Comparison of ENCODE assay signal across 9 cellular contexts in the genomic region with DNA sequence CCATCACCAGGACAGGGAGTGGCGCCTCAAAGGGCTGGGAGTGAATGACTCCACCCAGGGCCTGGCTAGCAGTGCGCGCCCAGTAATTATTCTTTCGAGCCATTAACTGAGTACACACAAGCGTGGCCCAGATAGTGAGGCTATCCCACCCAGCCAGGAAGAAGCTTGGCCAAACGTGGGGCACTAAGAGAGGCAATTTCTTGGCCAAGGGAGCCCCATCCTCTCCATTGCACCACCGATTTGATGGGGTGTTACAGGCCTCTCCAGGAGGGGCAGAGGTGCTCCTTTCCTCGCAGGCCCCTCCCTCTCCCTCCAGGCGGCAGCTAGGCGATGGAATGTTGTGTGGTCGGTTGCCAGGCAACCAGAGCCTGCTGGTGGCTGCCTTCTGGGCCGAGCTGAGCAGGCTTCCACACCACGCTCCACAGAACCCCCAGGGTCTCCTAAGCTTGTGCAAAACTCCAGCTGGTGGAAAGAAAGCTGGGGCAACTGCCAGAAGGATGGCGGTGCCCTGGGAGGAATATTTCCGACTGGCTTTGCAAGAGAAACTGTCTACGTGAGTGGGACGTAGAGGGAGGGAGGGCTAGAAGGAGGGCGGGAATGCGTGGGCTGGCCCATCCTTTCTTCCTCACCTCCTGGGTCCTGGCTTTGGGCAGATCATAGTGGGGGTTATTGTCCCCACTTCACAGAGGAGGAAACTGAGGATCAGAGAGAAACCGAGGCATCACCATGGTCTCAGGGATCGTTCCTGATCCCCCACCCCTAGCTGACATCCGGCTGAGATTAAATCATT. TPM values are rescaled to one million over a fixed set of nuclear protein-coding genes. Genes with fewer than 3 reads are reported as not detected.
DNase-seq lines count a peak whose midpoint lies in the region; ATAC-seq and TF ChIP-seq lines count a peak whose summit lies in the region.
"Had no signal": no experiment of that assay in that cellular context is flagged by ENCODE, and none has a peak within 500 bp of the region (broad histone marks: within the 10 kb centered on the region; RNA-seq: fewer than 3 reads in every experiment).

A gene (plus strand): TSS at position 364 of the 790 bp plus-strand sequence. CDS start 134 bp downstream, at position 498.

- no peak within 1 kb of the TSS for H3K9ac ChIP-seq in skeletal muscle satellite cell (ENCODE audit: low read depth, low read length)

- TF ChIP-seq CTCF in hepatocyte (IDR thresholded peaks at IDR 0.05; ENCODE audit: poor library complexity) = no peak
- no peak for TF ChIP-seq CTCF in psoas muscle (IDR thresholded peaks at IDR 0.05)

- H3K36me3 ChIP-seq in hepatocyte (replicated peaks; ENCODE audit: insufficient read depth, low read depth) (no peaks in the 10 kb centered on the region), skeletal muscle satellite cell (ENCODE audit: insufficient read depth, low read length) (no peaks in the 10 kb centered on the region), psoas muscle (ENCODE audit: insufficient read depth in 1 of 2, low read depth in 1 of 2) (no peaks in the 10 kb centered on the region)
- H3K36me3 ChIP-seq: right lobe of liver had no signal

- peak within 1 kb of the TSS; percentile 34 for H3K4me2 ChIP-seq in hepatocyte
- peak within 1 kb of the TSS; percentile 65 for H3K4me2 ChIP-seq in skeletal muscle satellite cell (ENCODE audit: low read length)

- peaks cover 30% of the 10 kb centered on the region for H3K27me3 ChIP-seq in hepatocyte
- peaks cover 52% of the 10 kb centered on the region for H3K27me3 ChIP-seq in skeletal muscle satellite cell (ENCODE audit: control insufficient read depth, insufficient read depth, low read length)
- peaks cover 0 to 48% (median 9%) of the 10 kb centered on the region in 3 donors for H3K27me3 ChIP-seq in psoas muscle (ENCODE audit: insufficient read depth in 3 of 3, low read length in 2 of 3)
- H3K27me3 ChIP-seq: right lobe of liver had no signal

- peaks cover 15% of the 10 kb centered on the region for H3K4me1 ChIP-seq in hepatocyte (ENCODE audit: insufficient read depth)
- peaks cover 21% of the 10 kb centered on the region for H3K4me1 ChIP-seq in skeletal muscle satellite cell (ENCODE audit: control insufficient read depth, insufficient read depth, low read length)
- peaks cover 8% of the 10 kb centered on the region for H3K4me1 ChIP-seq in psoas muscle

- 27% methylated on average over 22 of the region's 22 CpGs for WGBS in hepatocyte (ENCODE audit: low lambda C conversion rate, missing lambda C conversion rate)
- WGBS in psoas muscle, 3 donors = 19 to 22% (median 21%) methylated on average over 22 of the region's 22 CpGs

- H4K20me1 ChIP-seq in hepatocyte (ENCODE audit: insufficient read depth, poor library complexity, severe bottlenecking) = no peaks in the 10 kb centered on the region

- H3K79me2 ChIP-seq in hepatocyte = no peaks in the 10 kb centered on the region

- H3K4me3 ChIP-seq in hepatocyte (no peak within 1 kb of the TSS), skeletal muscle satellite cell (ENCODE audit: low read length) (no peak within 1 kb of the TSS), psoas muscle (no peak within 1 kb of the TSS)
- H3K4me3 ChIP-seq: right lobe of liver had no signal

- DNase-seq in GM04504 (ENCODE audit: low read depth) (peak; percentile 67), NCI-H2171 treated with DMSO at 0.1 percent for 48 hours (lab: John Stamatoyannopoulos, UW) (peak; percentile 88), anterior cingulate cortex (lab: John Stamatoyannopoulos, UW) (peak in 55 of 58 donors; percentile 19 to 84 (median 60)), hepatocyte (ENCODE audit: low spot score) (peak; percentile 91), psoas muscle (no peak), ureter (ENCODE audit: low spot score) (no peak)
- DNase-seq: right lobe of liver had no signal

- H2AFZ ChIP-seq in hepatocyte = no peak within 1 kb of the TSS

- H3K9me3 ChIP-seq in hepatocyte (ENCODE audit: low read depth) (no peaks in the 10 kb centered on the region), skeletal muscle satellite cell (replicated peaks; ENCODE audit: low read length) (no peaks in the 10 kb centered on the region), psoas muscle (no peaks in the 10 kb centered on the region)
- H3K9me3 ChIP-seq: right lobe of liver had no signal

- no peak within 1 kb of the TSS for H3K27ac ChIP-seq in hepatocyte
- H3K27ac ChIP-seq in psoas muscle = no peak within 1 kb of the TSS
- H3K27ac ChIP-seq: right lobe of liver had no signal

- no peaks in the 10 kb centered on the region for H3K9me2 ChIP-seq in hepatocyte (replicated peaks; ENCODE audit: insufficient read depth)

- no peak for ATAC-seq in psoas muscle
- ATAC-seq in GM18498 (IDR thresholded peaks at IDR 0.05; ENCODE audit: unreplicated experiment) = no peak

- intact Hi-C loops in psoas muscle (cut with DNase I) = loop anchor here (5.0 to 10.0 kb wide), 2 partner anchors 95 to 102 kb away; a partner anchor contains a TSS

RNA-seq across cellular contexts. Expression of the gene that starts here (rescaled TPM):
- total RNA-seq in hepatocyte = not detected in 2 replicates
- not detected in 2 replicates for polyA plus RNA-seq in hepatocyte
- total RNA-seq in skeletal muscle satellite cell (2012; rRNA removed) = not detected in 2 replicates
- not detected for total RNA-seq in psoas muscle
- polyA plus RNA-seq in psoas muscle = under 1 TPM; 0.17 to 0.35 (median 0.30) TPM
- not detected for total RNA-seq in ureter

Comparison
In these comparisons a context has a peak if more than half of its experiments do, and no peak if none do; other contexts are left out.
1. Peak in DNase-seq and H3K4me2 ChIP-seq in hepatocyte; RNA of the gene not detected or under 1 TPM.
2. DNase-seq: peak in GM04504 (single experiment), NCI-H2171 treated with DMSO at 0.1 percent for 48 hours (single experiment) and anterior cingulate cortex (55 of 58); none in psoas muscle (0 of 2) and ureter (single experiment).